1 cellular context compared by ENCODE assay signal in genomic region chr13:40653558-40654318, GRCh38.
TF ChIP-seq lines count a peak whose summit lies in the region.

No MANE protein-coding gene starts in this region.

TF ChIP-seq in WTC11, 78 proteins besides CTCF, POLR2A, EP300 and RAD21 (continued from another document):
- TF ChIP-seq ZBTB43 (CRISPR knock-in tag; IDR thresholded peaks at IDR 0.05), result no peak
- no peak for TF ChIP-seq NR3C1 (CRISPR knock-in tag; conservative IDR thresholded peaks at IDR 0.05; ENCODE audit: low read depth)
